Comparison of ENCODE assay signal across 9 cellular contexts in genomic region chr13:99506632-99507031, GRCh38. TPM values are rescaled to one million over a fixed set of nuclear protein-coding genes. Genes with fewer than 3 reads are reported as not detected.
DNase-seq lines count a peak whose midpoint lies in the region; ATAC-seq and TF ChIP-seq lines count a peak whose summit lies in the region.
"Had no signal": no experiment of that assay in that cellular context is flagged by ENCODE, and none has a peak within 500 bp of the region (broad histone marks: within the 10 kb centered on the region; RNA-seq: fewer than 3 reads in every experiment).

No MANE protein-coding gene starts in this region.

- no peaks in the 10 kb centered on the region for H3K27me3 ChIP-seq in CD8-positive, alpha-beta memory T cell (ENCODE audit: insufficient read depth, low read length, poor library complexity, severe bottlenecking)
- H3K27me3 ChIP-seq in tibial nerve = no peaks in the 10 kb centered on the region

- no peaks in the 10 kb centered on the region for H3K27me3 Mint-ChIP-seq in CD8-positive, alpha-beta memory T cell
- no peaks in the 10 kb centered on the region for H3K27me3 Mint-ChIP-seq in dendritic cell treated with granulocyte-macrophage colony-stimulating factor and Interleukin-4, amounts not matched to agents 40 ng/mL and 50 ng/mL, for 4 days

- no peak for TF ChIP-seq CTCF in tibial nerve (IDR thresholded peaks at IDR 0.05)

- no peak for TF ChIP-seq POLR2A in tibial nerve (IDR thresholded peaks at IDR 0.05)

- peaks cover 15% of the 10 kb centered on the region for H3K36me3 ChIP-seq in CD8-positive, alpha-beta memory T cell (ENCODE audit: insufficient read depth, low read length)
- peaks cover 0 to 21% (median 0%) of the 10 kb centered on the region in 3 donors for H3K36me3 ChIP-seq in tibial nerve

- intact Hi-C loops in dendritic cell treated with granulocyte-macrophage colony-stimulating factor and Interleukin-4, amounts not matched to agents 40 ng/mL and 50 ng/mL, for 4 days (cut with micrococcal nuclease) = loop anchor here (1.0 to 5.0 kb wide), 4 partner anchors 36 to 234 kb away; no protein-coding TSS in a partner anchor
- intact Hi-C loops in head of caudate nucleus (cut with DNase I) = no loop called here

- CTCF ChIA-PET in CD8-positive, alpha-beta memory T cell (lab: Charles Lee) = interaction anchor here (0.9 to 3.6 kb wide), 5 partner anchors 11 to 237 kb away, joined by 3 to 13 read pairs (median 5); no protein-coding TSS in a partner anchor

- H3K9me3 Mint-ChIP-seq in CD8-positive, alpha-beta memory T cell = peaks cover 0 to 3% (median 0%) of the 10 kb centered on the region in 5 donors
- H3K9me3 Mint-ChIP-seq in dendritic cell treated with granulocyte-macrophage colony-stimulating factor and Interleukin-4, amounts not matched to agents 40 ng/mL and 50 ng/mL, for 4 days = no peaks in the 10 kb centered on the region

- no peaks in the 10 kb centered on the region for H3K9me3 ChIP-seq in CD8-positive, alpha-beta memory T cell (ENCODE audit: low read length)
- peaks cover 0 to 8% (median 0%) of the 10 kb centered on the region in 4 donors for H3K9me3 ChIP-seq in tibial nerve

- DNase-seq in CD8-positive, alpha-beta memory T cell = no peak
- no peak for DNase-seq in head of caudate nucleus
- no peak for DNase-seq in COR-L47 (lab: John Stamatoyannopoulos, UW)
- DNase-seq in tibial nerve (ENCODE audit: low spot score in 2 of 2) = no peak
- DNase-seq in NCI-H1092 treated with DMSO at 0.1 percent for 48 hours (lab: John Stamatoyannopoulos, UW) = no peak

- peak overlapping the region in 5 of 7 donors; percentile 7 to 38 (median 34) for H3K4me3 Mint-ChIP-seq in CD8-positive, alpha-beta memory T cell
- peak overlapping the region; percentile 34 for H3K4me3 Mint-ChIP-seq in dendritic cell treated with granulocyte-macrophage colony-stimulating factor and Interleukin-4, amounts not matched to agents 40 ng/mL and 50 ng/mL, for 4 days

- peaks cover 12 to 51% (median 26%) of the 10 kb centered on the region in 3 donors for H3K36me3 Mint-ChIP-seq in CD8-positive, alpha-beta memory T cell
- peaks cover 58% of the 10 kb centered on the region for H3K36me3 Mint-ChIP-seq in dendritic cell treated with granulocyte-macrophage colony-stimulating factor and Interleukin-4, amounts not matched to agents 40 ng/mL and 50 ng/mL, for 4 days (ENCODE audit: low read depth)

- POLR2A ChIA-PET in CD8-positive, alpha-beta memory T cell (lab: Charles Lee) = interaction anchor here (1.0 kb wide), 1 partner anchor 10 kb away, joined by 3 read pairs; no protein-coding TSS in a partner anchor

- peaks cover 65% of the 10 kb centered on the region for H3K4me1 ChIP-seq in CD8-positive, alpha-beta memory T cell (ENCODE audit: insufficient read depth, low read length)
- H3K4me1 ChIP-seq in tibial nerve = peaks cover 0 to 66% (median 28%) of the 10 kb centered on the region in 4 donors

- peak overlapping the region in 4 of 8 donors; percentile 23 to 74 (median 52) for H3K27ac Mint-ChIP-seq in CD8-positive, alpha-beta memory T cell
- peak overlapping the region; percentile 62 for H3K27ac Mint-ChIP-seq in dendritic cell treated with granulocyte-macrophage colony-stimulating factor and Interleukin-4, amounts not matched to agents 40 ng/mL and 50 ng/mL, for 4 days

- ATAC-seq in GM19467 (IDR thresholded peaks at IDR 0.05; ENCODE audit: unreplicated experiment) (peak; percentile 69), HG03432 (IDR thresholded peaks at IDR 0.05; ENCODE audit: unreplicated experiment) (peak; percentile 84)

- H3K4me1 Mint-ChIP-seq in CD8-positive, alpha-beta memory T cell = peaks cover 70 to 92% (median 86%) of the 10 kb centered on the region in 3 donors
- H3K4me1 Mint-ChIP-seq in dendritic cell treated with granulocyte-macrophage colony-stimulating factor and Interleukin-4, amounts not matched to agents 40 ng/mL and 50 ng/mL, for 4 days (ENCODE audit: low read depth) = peaks cover 76% of the 10 kb centered on the region

- 46 to 47% methylated on average over 2 of the region's 2 CpGs for WGBS in tibial nerve, 2 donors

- no peak for TF ChIP-seq EP300 in tibial nerve (IDR thresholded peaks at IDR 0.05)

- H3K4me3 ChIP-seq in CD8-positive, alpha-beta memory T cell (ENCODE audit: low read length) = no peak overlapping the region
- H3K4me3 ChIP-seq in tibial nerve = no peak overlapping the region

- no peak overlapping the region for H3K27ac ChIP-seq in CD8-positive, alpha-beta memory T cell (ENCODE audit: low read depth, low read length)
- no peak overlapping the region for H3K27ac ChIP-seq in tibial nerve
- H3K27ac ChIP-seq: VCaP had no signal

RNA-seq across cellular contexts. Expression of gene TM9SF2, which starts 5.4 kb away (rescaled TPM):
- total RNA-seq in CD8-positive, alpha-beta memory T cell = 10 to 100 TPM; 88.0 to 96.0 TPM
- polyA plus RNA-seq in CD8-positive, alpha-beta memory T cell = 81.3 TPM
- 100 to 1,000 TPM in 1 of 4 donors, 10 to 100 TPM in 3; 67.8 to 110 (median 82.7) TPM for total RNA-seq in tibial nerve
